ENCODE assay signal across 19 cellular contexts in genomic region chr21:33377221-33377620, GRCh38.
"Had no signal": no experiment of that assay in that cellular context is flagged by ENCODE, and none has a peak within 500 bp of the region (broad histone marks: within the 10 kb centered on the region; RNA-seq: fewer than 3 reads in every experiment).

No MANE protein-coding gene starts in this region.

- H3K36me3 ChIP-seq: brain microvascular endothelial cell, gastrocnemius medialis, heart left ventricle, transverse colon, WERI-Rb-1 had no signal

- H3K9me3 Mint-ChIP-seq: activated CD8-positive, alpha-beta T cell treated with anti-CD3 and anti-CD28 coated beads for 36 hours; activated naive CD8-positive, alpha-beta T cell treated with anti-CD3 and anti-CD28 coated beads, Interleukin-2, amount 10 ng/mL, durations not matched to agents 7 days and 5 days; effector memory CD8-positive, alpha-beta T cell; immature natural killer cell; mesothelial cell of epicardium; stimulated activated effector memory CD8-positive, alpha-beta T cell treated with anti-CD3 and anti-CD28 coated beads, Interleukin-12 subunit alpha, Interleukin-12 subunit beta, amount 100 ng/mL, for 72 hours had no signal

- H3K4me3 ChIP-seq: gastrocnemius medialis, heart left ventricle, transverse colon had no signal

- ATAC-seq: activated CD8-positive, alpha-beta T cell treated with anti-CD3 and anti-CD28 coated beads for 36 hours; activated T-cell treated with anti-CD3 and anti-CD28 coated beads, Interleukin-2, amount 50 U/mL, for 4 hours; effector memory CD8-positive, alpha-beta T cell; gastrocnemius medialis; heart left ventricle; SK-N-SH treated with all-trans-retinoic acid at 6 μM for 48 hours; stimulated activated effector memory CD8-positive, alpha-beta T cell treated with anti-CD3 and anti-CD28 coated beads, Interleukin-12 subunit alpha, Interleukin-12 subunit beta, amount 100 ng/mL, for 72 hours had no signal

- H3K4me1 ChIP-seq: parathyroid adenoma had no signal

- H3K9me3 ChIP-seq: gastrocnemius medialis, heart left ventricle, transverse colon had no signal

- H3K27ac ChIP-seq: brain microvascular endothelial cell, epithelial cell of prostate, gastrocnemius medialis, heart left ventricle, parathyroid adenoma, transverse colon, WERI-Rb-1 had no signal

- H3K27me3 ChIP-seq: brain microvascular endothelial cell, gastrocnemius medialis, heart left ventricle, transverse colon had no signal

- H3K27me3 Mint-ChIP-seq: activated CD8-positive, alpha-beta T cell treated with anti-CD3 and anti-CD28 coated beads for 36 hours had no signal

- H3K27ac Mint-ChIP-seq: activated CD8-positive, alpha-beta T cell treated with anti-CD3 and anti-CD28 coated beads for 36 hours; activated naive CD8-positive, alpha-beta T cell treated with anti-CD3 and anti-CD28 coated beads, Interleukin-2, amount 10 ng/mL, durations not matched to agents 7 days and 5 days; effector memory CD8-positive, alpha-beta T cell; mesothelial cell of epicardium; stimulated activated effector memory CD8-positive, alpha-beta T cell treated with anti-CD3 and anti-CD28 coated beads, Interleukin-12 subunit alpha, Interleukin-12 subunit beta, amount 100 ng/mL, for 72 hours had no signal

- H3K36me3 Mint-ChIP-seq: activated naive CD8-positive, alpha-beta T cell treated with anti-CD3 and anti-CD28 coated beads, Interleukin-2, amount 10 ng/mL, durations not matched to agents 7 days and 5 days; immature natural killer cell; mesothelial cell of epicardium had no signal

- DNase-seq: activated CD4-positive, alpha-beta T cell treated with anti-CD3 and anti-CD28 coated beads for 4 hours; activated CD8-positive, alpha-beta T cell treated with anti-CD3 and anti-CD28 coated beads for 36 hours; activated gamma-delta T cell; activated naive CD8-positive, alpha-beta T cell treated with anti-CD3 and anti-CD28 coated beads, Interleukin-2, amount 10 ng/mL, durations not matched to agents 7 days and 5 days; activated T-cell treated with anti-CD3 and anti-CD28 coated beads, Interleukin-2, amount 50 U/mL, for 4 hours; brain microvascular endothelial cell; effector memory CD8-positive, alpha-beta T cell; gastrocnemius medialis; heart left ventricle; immature natural killer cell; stimulated activated CD4-positive, alpha-beta T cell treated with anti-CD3 and anti-CD28 coated beads, Interleukin-12 subunit alpha, Interleukin-12 subunit beta, amount 100 ng/mL, for 4 hours; stimulated activated CD4-positive, alpha-beta T cell treated with anti-CD3 and anti-CD28 coated beads, Interleukin-2, amount 100 ng/mL, for 24 hours; transverse colon; WERI-Rb-1 had no signal

- H3K4me3 Mint-ChIP-seq: activated CD8-positive, alpha-beta T cell treated with anti-CD3 and anti-CD28 coated beads for 36 hours; activated naive CD8-positive, alpha-beta T cell treated with anti-CD3 and anti-CD28 coated beads, Interleukin-2, amount 10 ng/mL, durations not matched to agents 7 days and 5 days; activated T-cell treated with anti-CD3 and anti-CD28 coated beads, Interleukin-2, amount 50 U/mL, for 4 hours; effector memory CD8-positive, alpha-beta T cell; immature natural killer cell; mesothelial cell of epicardium; stimulated activated effector memory CD8-positive, alpha-beta T cell treated with anti-CD3 and anti-CD28 coated beads, Interleukin-12 subunit alpha, Interleukin-12 subunit beta, amount 100 ng/mL, for 72 hours had no signal
